Comparison of ENCODE assay signal across 8 cellular contexts in the genomic region with DNA sequence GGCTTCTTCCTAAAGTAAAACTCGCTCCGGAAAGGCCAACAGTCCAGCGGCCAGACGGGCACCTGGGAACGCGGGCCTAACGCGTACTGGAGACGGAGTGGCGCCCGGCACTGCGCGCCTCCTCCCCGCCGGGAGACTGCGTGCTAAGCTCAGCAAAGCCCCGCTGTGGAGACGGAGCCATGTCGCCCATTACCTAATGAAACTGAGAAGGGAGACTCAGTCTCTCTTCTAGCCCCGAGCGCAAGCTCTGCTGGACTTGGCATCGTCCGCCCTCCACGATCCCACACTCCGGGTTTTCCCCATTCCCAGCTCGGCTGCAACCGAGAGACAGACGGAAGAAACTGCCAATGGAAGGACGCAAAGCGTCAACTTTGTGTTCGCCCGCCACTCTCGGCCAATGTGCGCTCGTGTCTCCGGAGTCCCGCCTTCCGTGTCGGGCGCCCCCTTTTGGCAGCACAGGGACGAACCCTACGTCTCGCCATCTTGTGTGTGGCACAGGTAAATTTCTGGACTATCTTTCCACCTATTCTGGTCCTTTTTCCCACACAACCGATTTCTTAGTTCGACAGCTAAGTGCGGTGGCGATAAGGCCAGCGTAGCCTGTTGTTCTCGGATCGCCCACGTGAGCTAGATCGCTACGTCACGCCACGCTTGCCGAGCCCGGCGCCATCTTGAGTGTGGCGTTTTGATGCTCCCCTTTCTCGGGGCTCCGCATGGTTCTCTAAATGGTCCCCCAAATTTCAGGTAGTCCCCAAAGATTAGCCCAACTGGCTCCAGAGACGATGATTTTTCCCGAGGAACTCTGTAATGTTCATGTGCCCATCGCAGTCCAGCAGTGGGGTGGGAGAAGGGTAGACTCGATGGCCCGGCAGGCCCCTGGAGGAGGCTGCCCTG. TPM values are rescaled to one million over a fixed set of nuclear protein-coding genes. Genes with fewer than 3 reads are reported as not detected.
DNase-seq lines count a peak whose midpoint lies in the region; ATAC-seq and TF ChIP-seq lines count a peak whose summit lies in the region.

No MANE protein-coding gene starts in this region.

- peak overlapping the region; percentile 69 for H2AFZ ChIP-seq in neural cell (ENCODE audit: low read depth, low read length)

- WGBS in stomach, 5 donors, result 0 to 2% (median 1%) methylated on average over 47 to 66 of the region's 66 CpGs

- peaks cover 25% of the 10 kb centered on the region for H4K20me1 ChIP-seq in neural cell (ENCODE audit: insufficient read depth)

- DNase-seq in H4 (ENCODE audit: low spot score) (peak; percentile 98), LNCaP clone FGC (ENCODE audit: low read depth) (peak; percentile 95), RWPE2 (ENCODE audit: low spot score) (peak; percentile 97), fibroblast of the conjunctiva (ENCODE audit: low read depth) (peak; percentile 97), stomach (peak; percentile 99)
- peak; percentile 99 for DNase-seq in activated effector memory CD4-positive, alpha-beta T cell treated with anti-CD3 and anti-CD28 coated beads, Interleukin-2, amount 50 U/mL, for 16 hours

- intact Hi-C loops in stomach (cut with DNase I; ENCODE audit: low total_unique reads), result no loop called here

- H3K79me2 ChIP-seq in neural cell (replicated peaks; ENCODE audit: insufficient read depth, low read length), result peaks cover 34% of the 10 kb centered on the region

- TF ChIP-seq CTCF in LNCaP clone FGC (IDR thresholded peaks at IDR 0.05; ENCODE audit: control insufficient read depth, extremely low read depth, insufficient read depth) (peak; percentile 83), RWPE2 (IDR thresholded peaks at IDR 0.05; ENCODE audit: poor library complexity, severe bottlenecking) (peak; percentile 98), neural cell (IDR thresholded peaks at IDR 0.05; ENCODE audit: poor library complexity, severe bottlenecking) (peak; percentile 100), stomach (IDR thresholded peaks at IDR 0.05) (peak in 6 of 7 experiments; percentile 60 to 95 (median 76))

- H3K36me3 ChIP-seq in ES-I3 (ENCODE audit: insufficient read depth, low read length), result peaks cover 9% of the 10 kb centered on the region
- peaks cover 30% of the 10 kb centered on the region for H3K36me3 ChIP-seq in RWPE2 (ENCODE audit: low read depth)
- H3K36me3 ChIP-seq in neural cell (ENCODE audit: insufficient read depth, low read length), result no peaks in the 10 kb centered on the region
- peaks cover 4 to 9% (median 6%) of the 10 kb centered on the region in 4 donors for H3K36me3 ChIP-seq in stomach

- TF ChIP-seq EP300 in neural cell (conservative IDR thresholded peaks at IDR 0.05; ENCODE audit: poor library complexity, severe bottlenecking) (no peak), stomach (IDR thresholded peaks at IDR 0.05) (no peak)

- no peak for TF ChIP-seq RAD21 in neural cell (conservative IDR thresholded peaks at IDR 0.05)

- peak; percentile 55 for ATAC-seq in RWPE2 (ENCODE audit: low read depth)

- H3K9ac ChIP-seq in ES-I3 (ENCODE audit: low read depth, low read length), result peak overlapping the region; percentile 90
- peak overlapping the region; percentile 86 for H3K9ac ChIP-seq in neural cell (ENCODE audit: low read length)

- peak overlapping the region; percentile 52 for H3K4me2 ChIP-seq in neural cell (ENCODE audit: low read length)

- H3K9me2 ChIP-seq in neural cell (ENCODE audit: insufficient read depth, low read length), result no peaks in the 10 kb centered on the region

- H3K27me3 ChIP-seq in RWPE2 (ENCODE audit: insufficient read depth, poor library complexity, severe bottlenecking), result no peaks in the 10 kb centered on the region
- no peaks in the 10 kb centered on the region for H3K27me3 ChIP-seq in neural cell (ENCODE audit: insufficient read depth, low read depth, low read length)
- no peaks in the 10 kb centered on the region for H3K27me3 ChIP-seq in stomach

- no peaks in the 10 kb centered on the region for H3F3A ChIP-seq in neural cell (ENCODE audit: insufficient read depth, low read length, poor library complexity, severe bottlenecking)

- H3K9me3 ChIP-seq in ES-I3 (ENCODE audit: control insufficient read depth, insufficient read depth, low read length) (no peaks in the 10 kb centered on the region), RWPE2 (ENCODE audit: severe bottlenecking) (no peaks in the 10 kb centered on the region), neural cell (ENCODE audit: low read length) (no peaks in the 10 kb centered on the region), stomach (no peaks in the 10 kb centered on the region)

- H3K4me3 ChIP-seq in LNCaP clone FGC (ENCODE audit: low read depth, low read length), result peak overlapping the region; percentile 78
- H3K4me3 ChIP-seq in RWPE2 (ENCODE audit: severe bottlenecking), result peak overlapping the region; percentile 49
- H3K4me3 ChIP-seq in neural cell (ENCODE audit: low read length), result peak overlapping the region; percentile 100
- H3K4me3 ChIP-seq in stomach, result peak overlapping the region; percentile 52 to 97 (median 87)

- H3K4me1 ChIP-seq in ES-I3 (ENCODE audit: insufficient read depth, low read length) (peaks cover 7% of the 10 kb centered on the region; the same call in 1 of the 2 replicates), RWPE2 (ENCODE audit: insufficient read depth, poor library complexity, severe bottlenecking) (peaks cover 10% of the 10 kb centered on the region), stomach (peaks cover 28 to 56% (median 43%) of the 10 kb centered on the region in 4 donors)

- TF ChIP-seq POLR2A in stomach (IDR thresholded peaks at IDR 0.05), result peak in 2 of 4 donors; percentile 39 to 43

- H3K27ac ChIP-seq in RWPE2 (ENCODE audit: poor library complexity, severe bottlenecking) (peak overlapping the region; percentile 90), neural cell (ENCODE audit: low read length) (peak overlapping the region; percentile 98), stomach (peak overlapping the region; percentile 99 to 100 (median 100))

TF ChIP-seq in neural cell, 6 proteins besides CTCF, POLR2A, EP300 and RAD21:
- peak; percentile 45 for TF ChIP-seq SMC3 (conservative IDR thresholded peaks at IDR 0.05; ENCODE audit: poor library complexity)
- TF ChIP-seq EZH2 (IDR thresholded peaks at IDR 0.05; ENCODE audit: borderline replicate concordance, insufficient read depth, low read length, poor library complexity, severe bottlenecking), result no peak
- TF ChIP-seq, protein P1, sequence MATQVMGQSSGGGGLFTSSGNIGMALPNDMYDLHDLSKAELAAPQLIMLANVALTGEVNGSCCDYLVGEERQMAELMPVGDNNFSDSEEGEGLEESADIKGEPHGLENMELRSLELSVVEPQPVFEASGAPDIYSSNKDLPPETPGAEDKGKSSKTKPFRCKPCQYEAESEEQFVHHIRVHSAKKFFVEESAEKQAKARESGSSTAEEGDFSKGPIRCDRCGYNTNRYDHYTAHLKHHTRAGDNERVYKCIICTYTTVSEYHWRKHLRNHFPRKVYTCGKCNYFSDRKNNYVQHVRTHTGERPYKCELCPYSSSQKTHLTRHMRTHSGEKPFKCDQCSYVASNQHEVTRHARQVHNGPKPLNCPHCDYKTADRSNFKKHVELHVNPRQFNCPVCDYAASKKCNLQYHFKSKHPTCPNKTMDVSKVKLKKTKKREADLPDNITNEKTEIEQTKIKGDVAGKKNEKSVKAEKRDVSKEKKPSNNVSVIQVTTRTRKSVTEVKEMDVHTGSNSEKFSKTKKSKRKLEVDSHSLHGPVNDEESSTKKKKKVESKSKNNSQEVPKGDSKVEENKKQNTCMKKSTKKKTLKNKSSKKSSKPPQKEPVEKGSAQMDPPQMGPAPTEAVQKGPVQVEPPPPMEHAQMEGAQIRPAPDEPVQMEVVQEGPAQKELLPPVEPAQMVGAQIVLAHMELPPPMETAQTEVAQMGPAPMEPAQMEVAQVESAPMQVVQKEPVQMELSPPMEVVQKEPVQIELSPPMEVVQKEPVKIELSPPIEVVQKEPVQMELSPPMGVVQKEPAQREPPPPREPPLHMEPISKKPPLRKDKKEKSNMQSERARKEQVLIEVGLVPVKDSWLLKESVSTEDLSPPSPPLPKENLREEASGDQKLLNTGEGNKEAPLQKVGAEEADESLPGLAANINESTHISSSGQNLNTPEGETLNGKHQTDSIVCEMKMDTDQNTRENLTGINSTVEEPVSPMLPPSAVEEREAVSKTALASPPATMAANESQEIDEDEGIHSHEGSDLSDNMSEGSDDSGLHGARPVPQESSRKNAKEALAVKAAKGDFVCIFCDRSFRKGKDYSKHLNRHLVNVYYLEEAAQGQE (IDR thresholded peaks at IDR 0.05; ENCODE audit: borderline replicate concordance), result peak; percentile 99
- peak; percentile 98 for TF ChIP-seq POLR2AphosphoS5 (IDR thresholded peaks at IDR 0.05)
- TF ChIP-seq MXI1 (conservative IDR thresholded peaks at IDR 0.05; ENCODE audit: poor library complexity, severe bottlenecking), result peak; percentile 29
- peak; percentile 100 for TF ChIP-seq TAF1 (IDR thresholded peaks at IDR 0.05; ENCODE audit: low read depth)
TF ChIP-seq in neural cell: peak in this region for 5.

RNA-seq across cellular contexts. Expression of a gene that starts 1.3 kb away (rescaled TPM):
- 1,956 and 2,048 TPM in 2 replicates for total RNA-seq in H4 (2014; rRNA removed; shearing (Covaris generic))
- 1,579 and 2,091 TPM in 2 replicates for polyA plus RNA-seq in neural cell
- 690 and 761 TPM in 2 replicates for polyA minus RNA-seq in neural cell
- total RNA-seq in stomach, result 1,000 to 10,000 TPM in 1 of 5 donors, 100 to 1,000 TPM in 4; 244 to 1,175 (median 701) TPM
- polyA plus RNA-seq in stomach, result 1,000 to 10,000 TPM; 1,451 to 2,006 (median 1,527) TPM

Comparison
In these comparisons a context has a peak if more than half of its experiments do, and no peak if none do; other contexts are left out.
1. Peak in every context shown above with its lines: DNase-seq, ATAC-seq, H3K4me3 ChIP-seq and H3K27ac ChIP-seq.
2. H3K4me3 ChIP-seq: peak in every context shown above with its lines; median percentile 100 in neural cell; 87 in stomach; 78 in LNCaP clone FGC; 49 in RWPE2.